Comparison of ENCODE assay signal across 1 cellular context in genomic region chr5:170481839-170482238, GRCh38.
A peak's percentile ranks its signal among the peaks of the same experiment; 100 is the strongest.
TF ChIP-seq lines count a peak whose summit lies in the region.

No MANE protein-coding gene starts in this region.

TF ChIP-seq in K562, 482 proteins besides CTCF, POLR2A, EP300 and RAD21:
- TF ChIP-seq SUPT5H (IDR thresholded peaks at IDR 0.05) (no peak), ZNF184 (CRISPR knock-in tag; IDR thresholded peaks at IDR 0.05) (no peak), POLR2G (IDR thresholded peaks at IDR 0.05; ENCODE audit: low read depth, low read length) (no peak), ZNF398 (CRISPR knock-in tag; IDR thresholded peaks at IDR 0.05) (no peak), TEAD4 (IDR thresholded peaks at IDR 0.05; ENCODE audit: low read length) (peak; percentile 52; the same call in 1 of the 2 replicates), TEAD4 (CRISPR knock-in tag; IDR thresholded peaks at IDR 0.05; ENCODE audit: borderline replicate concordance) (no peak), TSC22D4 (tag; IDR thresholded peaks at IDR 0.05) (no peak), NCOA1 (IDR thresholded peaks at IDR 0.05; ENCODE audit: low read depth) (no peak), HBP1 (CRISPR knock-in tag; IDR thresholded peaks at IDR 0.05) (no peak), CBFA2T3 (IDR thresholded peaks at IDR 0.05) (peak; percentile 29; the same call in 1 of the 2 replicates), SRSF9 (IDR thresholded peaks at IDR 0.05; ENCODE audit: borderline replicate concordance, low read depth, low read length) (no peak), TFE3 (CRISPR knock-in tag; IDR thresholded peaks at IDR 0.05) (no peak)
TF ChIP-seq in K562: peak in this region for 2.
